In genomic region chr16:49986351-49987124, GRCh38 we compare ENCODE assay signal across 12 cellular contexts. TPM values are rescaled to one million over a fixed set of nuclear protein-coding genes. Genes with fewer than 3 reads are reported as not detected.
A peak's percentile ranks its signal among the peaks of the same experiment; 100 is the strongest.
DNase-seq lines count a peak whose midpoint lies in the region; FAIRE-seq and TF ChIP-seq lines count a peak whose summit lies in the region.
"Had no signal": no experiment of that assay in that cellular context is flagged by ENCODE, and none has a peak within 500 bp of the region (broad histone marks: within the 10 kb centered on the region; RNA-seq: fewer than 3 reads in every experiment).

No MANE protein-coding gene starts in this region.

- H4K91ac ChIP-seq in trophoblast cell (ENCODE audit: low read depth, low read length), result no peak overlapping the region

- H3K4ac ChIP-seq in trophoblast cell (ENCODE audit: low read depth, low read length), result no peak overlapping the region

- H3K27me3 Mint-ChIP-seq in mesothelial cell of epicardium (ENCODE audit: low read depth) (no peaks in the 10 kb centered on the region), Caco-2 (ENCODE audit: insufficient read depth, unreplicated experiment) (no peaks in the 10 kb centered on the region)
- H3K27me3 Mint-ChIP-seq: central memory CD8-positive, alpha-beta T cell; stimulated activated naive CD8-positive, alpha-beta T cell treated with anti-CD3 and anti-CD28 coated beads, Interleukin-15, amount 100 ng/mL, for 72 hours had no signal

- CTCF ChIA-PET in Caco-2 (lab: Charles Lee), result interaction anchor here (0.6 kb wide), 1 partner anchor 10 kb away, joined by 3 read pairs; no protein-coding TSS in a partner anchor

- H3K4me1 ChIP-seq in trophoblast cell (ENCODE audit: control insufficient read depth in 1 of 2, insufficient read depth in 2 of 2, low read length in 2 of 2) (no peaks in the 10 kb centered on the region), Caco-2 (no peaks in the 10 kb centered on the region)

- H3K4me2 ChIP-seq in trophoblast cell (ENCODE audit: low read length), result no peak overlapping the region

- no peak overlapping the region for H3K23ac ChIP-seq in trophoblast cell (ENCODE audit: low read length)

- WGBS in trophoblast cell (ENCODE audit: extremely low coverage, insufficient coverage, insufficient read length), result no CpG with 5 or more reads among the region's 17 CpGs

- H3K4me3 Mint-ChIP-seq in mesothelial cell of epicardium, result no peak overlapping the region
- H3K4me3 Mint-ChIP-seq in Caco-2 (ENCODE audit: unreplicated experiment), result no peak overlapping the region
- H3K4me3 Mint-ChIP-seq: central memory CD8-positive, alpha-beta T cell had no signal

- H3K14ac ChIP-seq in trophoblast cell (ENCODE audit: low read length), result no peak overlapping the region

- H3K4me3 ChIP-seq in bronchial epithelial cell (ENCODE audit: low read depth, low read length) (peak overlapping the region; percentile 6), trophoblast cell (ENCODE audit: low read depth, low read length) (no peak overlapping the region), Caco-2 (ENCODE audit: low read depth, low read length) (no peak overlapping the region)

- no peaks in the 10 kb centered on the region for H3K36me3 ChIP-seq in bronchial epithelial cell (ENCODE audit: control insufficient read depth, insufficient read depth, low read length)
- no peaks in the 10 kb centered on the region for H3K36me3 ChIP-seq in trophoblast cell (ENCODE audit: control insufficient read depth in 1 of 2, insufficient read depth in 2 of 2, low read length in 2 of 2)
- no peaks in the 10 kb centered on the region for H3K36me3 ChIP-seq in Caco-2 (ENCODE audit: control insufficient read depth, insufficient read depth, low read length)

- no peaks in the 10 kb centered on the region for H3K9me3 ChIP-seq in trophoblast cell (ENCODE audit: insufficient read depth, low read depth, low read length)
- no peaks in the 10 kb centered on the region for H3K9me3 ChIP-seq in Caco-2

- H3K9ac ChIP-seq in trophoblast cell (ENCODE audit: low read length), result no peak overlapping the region

- POLR2A ChIA-PET in Caco-2 (lab: Charles Lee), result no interaction called here

- no peaks in the 10 kb centered on the region for H3K36me3 Mint-ChIP-seq in mesothelial cell of epicardium
- H3K36me3 Mint-ChIP-seq in Caco-2 (ENCODE audit: insufficient read depth, unreplicated experiment), result no peaks in the 10 kb centered on the region

- no peak overlapping the region for H2BK5ac ChIP-seq in trophoblast cell (ENCODE audit: low read depth, low read length, poor library complexity)

- H3K9me3 Mint-ChIP-seq in mesothelial cell of epicardium, result no peaks in the 10 kb centered on the region
- H3K9me3 Mint-ChIP-seq in Caco-2 (ENCODE audit: unreplicated experiment), result no peaks in the 10 kb centered on the region
- H3K9me3 Mint-ChIP-seq: central memory CD8-positive, alpha-beta T cell; stimulated activated naive CD8-positive, alpha-beta T cell treated with anti-CD3 and anti-CD28 coated beads, Interleukin-15, amount 100 ng/mL, for 72 hours had no signal

- no peaks in the 10 kb centered on the region for H3K4me1 Mint-ChIP-seq in mesothelial cell of epicardium
- no peaks in the 10 kb centered on the region for H3K4me1 Mint-ChIP-seq in Caco-2 (ENCODE audit: low read depth, unreplicated experiment)
- H3K4me1 Mint-ChIP-seq: central memory CD8-positive, alpha-beta T cell had no signal

- no peak overlapping the region for H3K18ac ChIP-seq in trophoblast cell (ENCODE audit: low read length)

- H3K27ac Mint-ChIP-seq in mesothelial cell of epicardium (no peak overlapping the region), Caco-2 (ENCODE audit: unreplicated experiment) (no peak overlapping the region)
- H3K27ac Mint-ChIP-seq: stimulated activated naive CD8-positive, alpha-beta T cell treated with anti-CD3 and anti-CD28 coated beads, Interleukin-15, amount 100 ng/mL, for 72 hours had no signal

- no peak for FAIRE-seq in bronchial epithelial cell (lab: Jason Lieb, UNC)

- no peak overlapping the region for H2AFZ ChIP-seq in trophoblast cell (ENCODE audit: insufficient read depth, low read length, poor library complexity)

- H2BK12ac ChIP-seq in trophoblast cell (ENCODE audit: low read length), result no peak overlapping the region

- H2AK5ac ChIP-seq in trophoblast cell (ENCODE audit: low read length), result no peak overlapping the region

- no peak overlapping the region for H3K27ac ChIP-seq in trophoblast cell (ENCODE audit: low read depth, low read length)

- H4K8ac ChIP-seq in trophoblast cell (ENCODE audit: low read depth, low read length), result no peak overlapping the region

- no peak overlapping the region for H4K12ac ChIP-seq in trophoblast cell (ENCODE audit: low read depth, low read length)

- no peaks in the 10 kb centered on the region for H3K79me1 ChIP-seq in trophoblast cell (ENCODE audit: low read length)

- DNase-seq in EL (peak; percentile 51), NCI-H2029 (lab: John Stamatoyannopoulos, UW) (peak; percentile 11), bronchial epithelial cell (ENCODE audit: low read depth) (no peak), trophoblast cell (peak; percentile 59 to 68), AML-193 (lab: John Stamatoyannopoulos, UW) (no peak), mesothelial cell of epicardium (ENCODE audit: low spot score in 2 of 2, unreplicated experiment in 2 of 2) (no peak), Caco-2 (no peak)
- no peak for DNase-seq in activated CD8-positive, alpha-beta memory T cell treated with anti-CD3 and anti-CD28 coated beads, Interleukin-2, amount 50 U/mL, for 48 hours
- DNase-seq: GDM1; NCI-H226; stimulated activated naive CD8-positive, alpha-beta T cell treated with anti-CD3 and anti-CD28 coated beads, Interleukin-15, amount 100 ng/mL, for 72 hours had no signal

- no TSS peak for BruUV-seq in Caco-2 (replicated peaks; lab: Mats Ljungman, UMichigan)

- H3K79me2 ChIP-seq in trophoblast cell (ENCODE audit: control insufficient read depth, insufficient read depth, low read length, poor library complexity), result no peaks in the 10 kb centered on the region

- no peak overlapping the region for H2BK120ac ChIP-seq in trophoblast cell (ENCODE audit: insufficient read depth, low read length, poor library complexity)

- intact Hi-C loops in Caco-2 (cut with micrococcal nuclease; ENCODE audit: unreplicated experiment), result no loop called here

- H3K27me3 ChIP-seq in bronchial epithelial cell (ENCODE audit: control insufficient read depth, insufficient read depth, low read length) (peaks cover 2% of the 10 kb centered on the region), trophoblast cell (ENCODE audit: insufficient read depth, low read length) (no peaks in the 10 kb centered on the region), Caco-2 (replicated peaks; ENCODE audit: control insufficient read depth, insufficient read depth, low read length) (no peaks in the 10 kb centered on the region)

- TF ChIP-seq CTCF in bronchial epithelial cell (IDR thresholded peaks at IDR 0.05; ENCODE audit: insufficient read depth, low read length, severe bottlenecking) (no peak), mesothelial cell of epicardium (IDR thresholded peaks at IDR 0.05; ENCODE audit: unreplicated experiment) (no peak), Caco-2 (IDR thresholded peaks at IDR 0.05; ENCODE audit: insufficient read depth in 1 of 2, low read depth in 1 of 2, low read length in 1 of 2, severe bottlenecking in 1 of 2, unreplicated experiment in 1 of 2) (no peak)

RNA-seq across cellular contexts. Expression of gene CNEP1R1, which starts 38.5 kb away (rescaled TPM):
- total RNA-seq in bronchial epithelial cell (23.7 and 28.8 TPM in 2 replicates), mesothelial cell of epicardium (21.4 to 24.3 TPM (median 22.3 TPM) in 3 replicates), Caco-2 (2022) (34.5 and 39.4 TPM in 2 replicates)
- 16.7 and 17.0 TPM in 2 replicates for polyA plus RNA-seq in trophoblast cell (2013)

Comparison
In these comparisons a context has a peak if more than half of its experiments do, and no peak if none do; other contexts are left out.
1. DNase-seq: peak in EL (single experiment), NCI-H2029 (single experiment) and trophoblast cell (2 of 2); none in bronchial epithelial cell (single experiment), activated CD8-positive, alpha-beta memory T cell treated with anti-CD3 and anti-CD28 coated beads, Interleukin-2, amount 50 U/mL, for 48 hours (single experiment), AML-193 (0 of 2), mesothelial cell of epicardium (0 of 2) and Caco-2 (0 of 2).